ENCODE assay signal across 20 cellular contexts in genomic region chr4:145957307-145957706, GRCh38. TPM values are rescaled to one million over a fixed set of nuclear protein-coding genes. Genes with fewer than 3 reads are reported as not detected.
DNase-seq lines count a peak whose midpoint lies in the region; ATAC-seq and TF ChIP-seq lines count a peak whose summit lies in the region.
"Had no signal": no experiment of that assay in that cellular context is flagged by ENCODE, and none has a peak within 500 bp of the region (broad histone marks: within the 10 kb centered on the region; RNA-seq: fewer than 3 reads in every experiment).

No MANE protein-coding gene starts in this region.

- H3K27me3 ChIP-seq in SK-N-SH (ENCODE audit: insufficient read depth): no peaks in the 10 kb centered on the region
- H3K27me3 ChIP-seq: BLaER1, SJCRH30 had no signal

- H3K4me3 ChIP-seq in SK-N-SH (ENCODE audit: low read depth in 2 of 2, low read length in 1 of 2) (no peak overlapping the region), choroid plexus epithelial cell (ENCODE audit: low read depth, low read length) (no peak overlapping the region)
- H3K4me3 ChIP-seq: BLaER1, GM23248, SJCRH30 had no signal

- CTCF ChIA-PET in SK-N-SH (lab: Yijun Ruan, JAX): interaction anchor here (0.9 kb wide), 1 partner anchor 119 kb away, joined by 3 read pairs; no protein-coding TSS in a partner anchor

- H4K20me1 ChIP-seq in SK-N-SH (ENCODE audit: insufficient read depth): no peaks in the 10 kb centered on the region
- H4K20me1 ChIP-seq: BLaER1 had no signal

- no peaks in the 10 kb centered on the region for H3K9me3 ChIP-seq in SK-N-SH
- H3K9me3 ChIP-seq: BLaER1, SJCRH30 had no signal

- no peaks in the 10 kb centered on the region for H3K9me2 ChIP-seq in SK-N-SH

- H3K4me1 ChIP-seq in SK-N-SH (ENCODE audit: control insufficient read depth in 1 of 2, insufficient read depth in 2 of 2, low read depth in 1 of 2, low read length in 1 of 2): no peaks in the 10 kb centered on the region
- H3K4me1 ChIP-seq: BLaER1, SJCRH30 had no signal

- TF ChIP-seq RAD21 in SK-N-SH (IDR thresholded peaks at IDR 0.05; ENCODE audit: low read length): no peak

- TF ChIP-seq EP300 in SK-N-SH (IDR thresholded peaks at IDR 0.05; ENCODE audit: borderline replicate concordance in 1 of 2, low read depth in 1 of 2, low read length in 1 of 2): no peak

- TF ChIP-seq CTCF in SK-N-SH (IDR thresholded peaks at IDR 0.05): no peak
- no peak for TF ChIP-seq CTCF in choroid plexus epithelial cell (conservative IDR thresholded peaks at IDR 0.05; ENCODE audit: low read depth, low read length)

- H3K27ac ChIP-seq in SK-N-SH (ENCODE audit: low read depth in 2 of 2, low read length in 1 of 2): no peak overlapping the region
- H3K27ac ChIP-seq: BLaER1, GM23248, HL-60, KMS-11, SJCRH30 had no signal

- DNase-seq in SK-N-SH (no peak), NOMO-1 treated with DMSO at 0.1 percent for 48 hours (lab: John Stamatoyannopoulos, UW; ENCODE audit: unreplicated experiment) (peak; percentile 53), choroid plexus epithelial cell (ENCODE audit: low read depth) (peak; percentile 43), NCI-H526 (lab: John Stamatoyannopoulos, UW) (no peak)
- no peak for DNase-seq in stimulated activated CD8-positive, alpha-beta memory T cell treated with anti-CD3 and anti-CD28 coated beads, Interleukin-4, amount 100 ng/mL, for 48 hours
- DNase-seq: CD4-positive, alpha-beta T cell; GM23248; H7; NCI-H2029; NCI-H446 treated with DMSO at 0.1 percent for 48 hours; NCI-H526 treated with DMSO at 0.1 percent for 48 hours; PC-3; SJCRH30; T-helper 1 cell had no signal

- H3K79me2 ChIP-seq in SK-N-SH (ENCODE audit: insufficient read depth): no peaks in the 10 kb centered on the region

- H3K36me3 ChIP-seq in SK-N-SH (replicated peaks in 1 of 2; ENCODE audit: control insufficient read depth in 1 of 2, insufficient read depth in 2 of 2, low read length in 1 of 2): no peaks in the 10 kb centered on the region
- H3K36me3 ChIP-seq: BLaER1, SJCRH30 had no signal

- ATAC-seq in SK-N-SH treated with all-trans-retinoic acid at 6 μM for 48 hours (no peak), HG02885 (IDR thresholded peaks at IDR 0.05; ENCODE audit: poor library complexity, unreplicated experiment) (no peak)
- ATAC-seq: PC-3, Right ventricle myocardium inferior had no signal

- WGBS in SK-N-SH (ENCODE audit: low lambda C conversion rate): 76% methylated on average over 1 of the region's 1 CpG

- H3K4me2 ChIP-seq in SK-N-SH: no peak overlapping the region
- H3K4me2 ChIP-seq: BLaER1, KMS-11 had no signal

- H2AFZ ChIP-seq in SK-N-SH (ENCODE audit: low read depth): no peak overlapping the region
- H2AFZ ChIP-seq: GM23248 had no signal

- POLR2A ChIA-PET in SK-N-SH (lab: Yijun Ruan, JAX): no interaction called here

- no peak overlapping the region for H3K9ac ChIP-seq in SK-N-SH
- H3K9ac ChIP-seq: BLaER1, GM23248, KMS-11 had no signal

- H3F3A ChIP-seq in SK-N-SH (replicated peaks; ENCODE audit: insufficient read depth): peaks cover 13% of the 10 kb centered on the region

TF ChIP-seq in SK-N-SH treated with all-trans-retinoic acid at 6 μM for 48 hours, 23 proteins besides CTCF, POLR2A, EP300 and RAD21:
- TF ChIP-seq CREB5 (CRISPR knock-in tag; IDR thresholded peaks at IDR 0.05; ENCODE audit: low read depth) (no peak), ZNF565 (CRISPR knock-in tag; conservative IDR thresholded peaks at IDR 0.05; ENCODE audit: low read depth) (0 out of 2 replicates have a peak, but pooled peaks have one; percentile 24), ARNTL (CRISPR knock-in tag; IDR thresholded peaks at IDR 0.05; ENCODE audit: borderline replicate concordance, low read depth) (no peak)

TF ChIP-seq in SK-N-SH, 30 proteins besides CTCF, POLR2A, EP300 and RAD21:
- TF ChIP-seq GATA2 (CRISPR knock-in tag; IDR thresholded peaks at IDR 0.05) (no peak), MEF2A (IDR thresholded peaks at IDR 0.05; ENCODE audit: borderline replicate concordance, low read depth) (no peak)

RNA-seq across cellular contexts. Expression of gene ZNF827, which starts 18.7 kb away (rescaled TPM):
- polyA plus RNA-seq in SK-N-SH (2012; rRNA removed): 20.9 and 23.2 TPM in 2 replicates
- 9.2 and 15.9 TPM in 2 replicates for polyA plus RNA-seq in SK-N-SH (2012; cell fraction: cytosol; rRNA removed)
- polyA plus RNA-seq in SK-N-SH (2012; cell fraction: nucleus; rRNA removed): 93.0 and 172 TPM in 2 replicates

Comparison
In these comparisons a context has a peak if more than half of its experiments do, and no peak if none do; other contexts are left out.
1. DNase-seq: peak in NOMO-1 treated with DMSO at 0.1 percent for 48 hours (single experiment) and choroid plexus epithelial cell (single experiment); none in SK-N-SH (single experiment), NCI-H526 (0 of 2) and stimulated activated CD8-positive, alpha-beta memory T cell treated with anti-CD3 and anti-CD28 coated beads, Interleukin-4, amount 100 ng/mL, for 48 hours (single experiment).